Comparison of ENCODE assay signal across 27 cellular contexts in the genomic region with DNA sequence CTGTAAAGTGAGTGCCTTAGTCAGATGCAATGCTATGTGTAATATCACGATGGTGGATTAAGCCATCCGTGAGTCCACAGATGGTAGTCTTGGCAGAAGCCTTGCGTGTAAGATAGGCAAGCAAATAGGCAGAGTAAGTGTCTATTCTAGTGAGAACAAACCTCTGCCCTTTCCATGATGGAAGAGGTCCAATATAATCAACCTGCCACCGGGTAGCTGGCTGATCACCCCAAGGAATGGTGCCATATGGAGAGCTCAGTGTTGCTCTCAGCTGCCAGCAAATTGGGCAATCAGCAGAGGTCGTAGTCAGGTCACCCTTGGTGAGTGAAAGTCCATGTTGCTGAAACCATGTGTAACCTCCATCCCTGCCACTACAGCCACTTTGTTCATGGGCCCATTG.
A peak's percentile ranks its signal among the peaks of the same experiment; 100 is the strongest.
DNase-seq lines count a peak whose midpoint lies in the region; ATAC-seq, FAIRE-seq and TF ChIP-seq lines count a peak whose summit lies in the region.
"Had no signal": no experiment of that assay in that cellular context is flagged by ENCODE, and none has a peak within 500 bp of the region (broad histone marks: within the 10 kb centered on the region; RNA-seq: fewer than 3 reads in every experiment).

No MANE protein-coding gene starts in this region.

- no peaks in the 10 kb centered on the region for H3K27me3 Mint-ChIP-seq in astrocyte (ENCODE audit: low read depth, unreplicated experiment)
- no peaks in the 10 kb centered on the region for H3K27me3 Mint-ChIP-seq in mesothelial cell of epicardium (ENCODE audit: low read depth)
- H3K27me3 Mint-ChIP-seq: B cell, T-cell had no signal

- no peak overlapping the region for H3K4me3 Mint-ChIP-seq in astrocyte (ENCODE audit: unreplicated experiment)
- H3K4me3 Mint-ChIP-seq in mesothelial cell of epicardium: no peak overlapping the region
- H3K4me3 Mint-ChIP-seq: B cell; CD8-positive, alpha-beta T cell; T-cell had no signal

- no peaks in the 10 kb centered on the region for H3K4me1 ChIP-seq in astrocyte (ENCODE audit: insufficient read depth, low read length)
- H3K4me1 ChIP-seq: Caco-2, SJCRH30 had no signal

- H3K27ac ChIP-seq in astrocyte (ENCODE audit: low read depth, low read length): no peak overlapping the region
- H3K27ac ChIP-seq: 22Rv1, C4-2B, GM23248, HL-60, SJCRH30 had no signal

- H3K36me3 Mint-ChIP-seq in astrocyte (ENCODE audit: low read depth, unreplicated experiment) (no peaks in the 10 kb centered on the region), mesothelial cell of epicardium (peaks cover 11% of the 10 kb centered on the region)
- H3K36me3 Mint-ChIP-seq: CD8-positive, alpha-beta T cell; T-cell had no signal

- no peak for FAIRE-seq in astrocyte (lab: Jason Lieb, UNC)

- H3K4me3 ChIP-seq in astrocyte (ENCODE audit: insufficient read depth, low read depth, low read length): no peak overlapping the region
- H3K4me3 ChIP-seq: GM23248, SJCRH30 had no signal

- no peaks in the 10 kb centered on the region for H4K20me1 ChIP-seq in astrocyte (ENCODE audit: insufficient read depth, low read length)

- TF ChIP-seq CTCF in astrocyte (IDR thresholded peaks at IDR 0.05; ENCODE audit: insufficient read depth, low read depth, low read length) (no peak), mesothelial cell of epicardium (IDR thresholded peaks at IDR 0.05; ENCODE audit: unreplicated experiment) (no peak)

- no peak overlapping the region for H3K9ac ChIP-seq in astrocyte (ENCODE audit: low read length)
- H3K9ac ChIP-seq: GM23248 had no signal

- no peak overlapping the region for H3K4me2 ChIP-seq in astrocyte (ENCODE audit: low read length)

- no peaks in the 10 kb centered on the region for H3K4me1 Mint-ChIP-seq in astrocyte (ENCODE audit: low read depth, unreplicated experiment)
- H3K4me1 Mint-ChIP-seq in mesothelial cell of epicardium: no peaks in the 10 kb centered on the region
- H3K4me1 Mint-ChIP-seq: B cell, T-cell had no signal

- no peak overlapping the region for H2AFZ ChIP-seq in astrocyte (ENCODE audit: low read depth, low read length)
- H2AFZ ChIP-seq: GM23248 had no signal

- ATAC-seq in GM21381 (IDR thresholded peaks at IDR 0.05; ENCODE audit: unreplicated experiment): no peak
- ATAC-seq: CD8-positive, alpha-beta T cell; PC-3; Right ventricle myocardium inferior; T-cell had no signal

- H3K27ac Mint-ChIP-seq in astrocyte (ENCODE audit: unreplicated experiment) (peak overlapping the region; percentile 42), mesothelial cell of epicardium (no peak overlapping the region)
- H3K27ac Mint-ChIP-seq: B cell; CD8-positive, alpha-beta T cell; T-cell had no signal

- in situ Hi-C loops in G401 (cut with HindIII; ENCODE audit: low sequenced_read_pairs): no loop called here

- no peaks in the 10 kb centered on the region for H3K79me2 ChIP-seq in astrocyte (ENCODE audit: insufficient read depth, low read length)

- H3K27me3 ChIP-seq in astrocyte (ENCODE audit: insufficient read depth, low read length): no peaks in the 10 kb centered on the region
- H3K27me3 ChIP-seq: SJCRH30 had no signal

- H3K9me3 Mint-ChIP-seq in astrocyte (ENCODE audit: unreplicated experiment): peaks cover 4% of the 10 kb centered on the region
- H3K9me3 Mint-ChIP-seq in mesothelial cell of epicardium: peaks cover 50% of the 10 kb centered on the region

- no peaks in the 10 kb centered on the region for H3K36me3 ChIP-seq in astrocyte (ENCODE audit: insufficient read depth, low read length)
- H3K36me3 ChIP-seq: SJCRH30 had no signal

- H3K9me3 ChIP-seq in astrocyte (ENCODE audit: insufficient read depth, low read depth, low read length): no peaks in the 10 kb centered on the region
- H3K9me3 ChIP-seq: Caco-2, SJCRH30 had no signal

- peak; percentile 5 for DNase-seq in NCI-H82 (lab: John Stamatoyannopoulos, UW)
- DNase-seq in NCI-H82 treated with DMSO at 0.1 percent for 48 hours (lab: John Stamatoyannopoulos, UW; ENCODE audit: unreplicated experiment): no peak
- DNase-seq in G401 (ENCODE audit: low spot score): peak; percentile 2
- peak; percentile 6 for DNase-seq in NCI-H226
- no peak for DNase-seq in astrocyte (ENCODE audit: low read depth)
- no peak for DNase-seq in mesothelial cell of epicardium (ENCODE audit: low spot score in 2 of 2, unreplicated experiment in 2 of 2)
- no peak for DNase-seq in mesenteric fat pad (ENCODE audit: low spot score)
- DNase-seq: Caco-2; CD8-positive, alpha-beta T cell; DMS153; DND-41; GM23248; H7; NCI-H1105; NCI-H1436 treated with DMSO at 0.1 percent for 48 hours; NCI-H2029; NCI-H345; NCI-H526; PC-3; SJCRH30; T-cell had no signal

Comparison
In these comparisons a context has a peak if more than half of its experiments do, and no peak if none do; other contexts are left out.
1. DNase-seq: peak in NCI-H82 (single experiment), G401 (single experiment) and NCI-H226 (single experiment); none in NCI-H82 treated with DMSO at 0.1 percent for 48 hours (single experiment), astrocyte (single experiment), mesothelial cell of epicardium (0 of 2) and mesenteric fat pad (single experiment).